9 cellular contexts compared by ENCODE assay signal in genomic region chr11:61964941-61965282, GRCh38. TPM values are rescaled to one million over a fixed set of nuclear protein-coding genes. Genes with fewer than 3 reads are reported as not detected.
DNase-seq lines count a peak whose midpoint lies in the region; ATAC-seq and TF ChIP-seq lines count a peak whose summit lies in the region.
"Had no signal": no experiment of that assay in that cellular context is flagged by ENCODE, and none has a peak within 500 bp of the region (broad histone marks: within the 10 kb centered on the region; RNA-seq: fewer than 3 reads in every experiment).

No MANE protein-coding gene starts in this region.

- 80% methylated on average over 2 of the region's 2 CpGs for WGBS in hepatocyte (ENCODE audit: low lambda C conversion rate, missing lambda C conversion rate)
- 53 to 61% (median 61%) methylated on average over 2 of the region's 2 CpGs for WGBS in spleen, 5 donors

- H3K4me2 ChIP-seq in GM23338, result peak overlapping the region; percentile 100; the same call in 1 of the 2 replicates
- peak overlapping the region; percentile 90 for H3K4me2 ChIP-seq in hepatocyte

- no peaks in the 10 kb centered on the region for H3K27me3 ChIP-seq in GM23338 (ENCODE audit: insufficient read depth)
- no peaks in the 10 kb centered on the region for H3K27me3 ChIP-seq in hepatocyte
- no peaks in the 10 kb centered on the region for H3K27me3 ChIP-seq in spleen (replicated peaks in 1 of 7)

- no peak for DNase-seq in GM23338 (ENCODE audit: low spot score)
- no peak for DNase-seq in hepatocyte (ENCODE audit: low spot score)
- no peak for DNase-seq in spleen
- no peak for DNase-seq in DMS53 treated with DMSO at 0.1 percent for 48 hours (lab: John Stamatoyannopoulos, UW; ENCODE audit: unreplicated experiment)
- DNase-seq: NCI-H526 treated with DMSO at 0.1 percent for 48 hours had no signal

- peak overlapping the region; percentile 100 for H3K4me3 ChIP-seq in GM23338
- peak overlapping the region; percentile 93 for H3K4me3 ChIP-seq in hepatocyte
- H3K4me3 ChIP-seq in spleen, result peak overlapping the region; percentile 77 to 100 (median 94)

- peaks cover 29% of the 10 kb centered on the region for H3K4me1 ChIP-seq in GM23338 (ENCODE audit: insufficient read depth)
- H3K4me1 ChIP-seq in hepatocyte (ENCODE audit: insufficient read depth), result peaks cover 38% of the 10 kb centered on the region
- peaks cover 32 to 89% (median 71%) of the 10 kb centered on the region in 6 donors for H3K4me1 ChIP-seq in spleen

- peaks cover 22% of the 10 kb centered on the region for H3K27me3 Mint-ChIP-seq in GM23338 (ENCODE audit: insufficient read depth, low read depth, poor library complexity)
- H3K27me3 Mint-ChIP-seq in activated T-helper 17 cell treated with anti-CD3 and anti-CD28 coated beads, Interleukin-2, amount 50 U/mL, for 72 hours, result no peaks in the 10 kb centered on the region

- no peaks in the 10 kb centered on the region for H3K9me3 ChIP-seq in hepatocyte (ENCODE audit: low read depth)
- H3K9me3 ChIP-seq in spleen, result no peaks in the 10 kb centered on the region

- peak overlapping the region; percentile 95 for H3K4me3 Mint-ChIP-seq in GM23338
- H3K4me3 Mint-ChIP-seq in activated T-helper 17 cell treated with anti-CD3 and anti-CD28 coated beads, Interleukin-2, amount 50 U/mL, for 72 hours, result peak overlapping the region; percentile 96

- TF ChIP-seq POLR2A in spleen (IDR thresholded peaks at IDR 0.05), result no peak

- H3K36me3 ChIP-seq in GM23338 (ENCODE audit: insufficient read depth), result peaks cover 27% of the 10 kb centered on the region
- no peaks in the 10 kb centered on the region for H3K36me3 ChIP-seq in hepatocyte (replicated peaks; ENCODE audit: insufficient read depth, low read depth)
- H3K36me3 ChIP-seq in spleen, result peaks cover 0 to 61% (median 18%) of the 10 kb centered on the region in 6 donors

- H3K27ac ChIP-seq in GM23338 (ENCODE audit: low read depth), result peak overlapping the region; percentile 50; the same call in 1 of the 2 replicates
- H3K27ac ChIP-seq in hepatocyte, result peak overlapping the region; percentile 98
- peak overlapping the region; percentile 94 to 100 (median 99) for H3K27ac ChIP-seq in spleen

- H4K20me1 ChIP-seq in GM23338 (replicated peaks; ENCODE audit: insufficient read depth) (peaks cover 32% of the 10 kb centered on the region), hepatocyte (ENCODE audit: insufficient read depth, poor library complexity, severe bottlenecking) (peaks cover 34% of the 10 kb centered on the region)

- peaks cover 2% of the 10 kb centered on the region; the same call in 2 of the 3 replicates for H3K9me3 Mint-ChIP-seq in GM23338
- no peaks in the 10 kb centered on the region for H3K9me3 Mint-ChIP-seq in activated T-helper 17 cell treated with anti-CD3 and anti-CD28 coated beads, Interleukin-2, amount 50 U/mL, for 72 hours

- H3K4me1 Mint-ChIP-seq in GM23338, result peaks cover 25% of the 10 kb centered on the region
- H3K4me1 Mint-ChIP-seq in activated T-helper 17 cell treated with anti-CD3 and anti-CD28 coated beads, Interleukin-2, amount 50 U/mL, for 72 hours, result peaks cover 39% of the 10 kb centered on the region

- intact Hi-C loops in spleen (cut with DNase I; ENCODE audit: low total_unique reads), result no loop called here

- H2AFZ ChIP-seq in GM23338, result no peak overlapping the region
- no peak overlapping the region for H2AFZ ChIP-seq in hepatocyte

- TF ChIP-seq CTCF in GM23338 (conservative IDR thresholded peaks at IDR 0.05; ENCODE audit: low read depth in 2 of 2) (no peak), hepatocyte (IDR thresholded peaks at IDR 0.05; ENCODE audit: poor library complexity) (no peak), spleen (IDR thresholded peaks at IDR 0.05 in 8 of 11, conservative IDR thresholded peaks at IDR 0.05 in 3 of 11) (no peak)

- H3K9me2 ChIP-seq in GM23338 (ENCODE audit: insufficient read depth) (no peaks in the 10 kb centered on the region), hepatocyte (replicated peaks; ENCODE audit: insufficient read depth) (no peaks in the 10 kb centered on the region)

- H3F3A ChIP-seq in GM23338 (replicated peaks; ENCODE audit: low read depth), result peaks cover 27% of the 10 kb centered on the region

- H3K79me2 ChIP-seq in GM23338 (replicated peaks; ENCODE audit: insufficient read depth) (peaks cover 43% of the 10 kb centered on the region), hepatocyte (peaks cover 48% of the 10 kb centered on the region)

- peaks cover 49% of the 10 kb centered on the region for H3K36me3 Mint-ChIP-seq in GM23338 (ENCODE audit: low read depth)
- peaks cover 42% of the 10 kb centered on the region for H3K36me3 Mint-ChIP-seq in activated T-helper 17 cell treated with anti-CD3 and anti-CD28 coated beads, Interleukin-2, amount 50 U/mL, for 72 hours (ENCODE audit: low read depth)

- no peak overlapping the region for H3K27ac Mint-ChIP-seq in GM23338
- H3K27ac Mint-ChIP-seq in activated T-helper 17 cell treated with anti-CD3 and anti-CD28 coated beads, Interleukin-2, amount 50 U/mL, for 72 hours, result peak overlapping the region; percentile 90

- no peak for ATAC-seq in GM23338
- no peak for ATAC-seq in activated T-helper 17 cell treated with anti-CD3 and anti-CD28 coated beads, Interleukin-2, amount 50 U/mL, for 72 hours (replicated peaks)
- ATAC-seq in HG03108 (IDR thresholded peaks at IDR 0.05; ENCODE audit: unreplicated experiment), result no peak
- no peak for ATAC-seq in GM21526 (IDR thresholded peaks at IDR 0.05; ENCODE audit: low FRiP score, unreplicated experiment)
- ATAC-seq in HG03159 (IDR thresholded peaks at IDR 0.05; ENCODE audit: unreplicated experiment), result no peak

TF ChIP-seq in GM23338, 12 proteins besides CTCF, POLR2A, EP300 and RAD21 (continues in another document):
- TF ChIP-seq POLR2AphosphoS5 (IDR thresholded peaks at IDR 0.05; ENCODE audit: low read depth) (no peak), ZNF331 (CRISPR knock-in tag; IDR thresholded peaks at IDR 0.05; ENCODE audit: low read depth) (no peak), ZNF114 (CRISPR knock-in tag; IDR thresholded peaks at IDR 0.05) (no peak), NANOG (IDR thresholded peaks at IDR 0.05; ENCODE audit: borderline replicate concordance) (no peak), REST (IDR thresholded peaks at IDR 0.05; ENCODE audit: unreplicated experiment) (no peak), JUNB (IDR thresholded peaks at IDR 0.05; ENCODE audit: unreplicated experiment) (no peak)

RNA-seq across cellular contexts. Expression of gene FTH1, which starts 2.5 kb away (rescaled TPM):
- 718 and 839 TPM in 2 replicates for total RNA-seq in GM23338 (2014; rRNA removed; shearing (Covaris generic))
- 2,531 and 2,750 TPM in 2 replicates for polyA plus RNA-seq in GM23338 (2016; fragmentation: Nextera tagmentation; extraction: Ambion mirVana)
- 1,000 to 10,000 TPM in 1 of 2 donors, 100 to 1,000 TPM in 1; 701 to 1,114 TPM for total RNA-seq in activated T-helper 17 cell treated with anti-CD3 and anti-CD28 coated beads, Interleukin-2, amount 50 U/mL, for 72 hours
- 1,071 and 1,519 TPM in 2 replicates for total RNA-seq in hepatocyte
- polyA plus RNA-seq in hepatocyte, result 8,379 and 8,694 TPM in 2 replicates
- total RNA-seq in spleen, result 1,000 to 10,000 TPM; 1,915 to 2,864 (median 2,469) TPM
- polyA plus RNA-seq in spleen, result 1,000 to 10,000 TPM; 2,005 to 3,321 (median 2,533) TPM

RNA-seq across cellular contexts. Expression of gene BEST1, which starts 14.8 kb away (rescaled TPM):
- 0.35 and 0.89 TPM in 2 replicates for total RNA-seq in GM23338 (2014; rRNA removed; shearing (Covaris generic))
- polyA plus RNA-seq in GM23338 (2016; fragmentation: Nextera tagmentation; extraction: Ambion mirVana) (0.44 and 0.75 TPM in 2 replicates), hepatocyte (5.7 and 6.9 TPM in 2 replicates), spleen (1 to 10 TPM; 2.6 to 4.3 (median 3.0) TPM)
- total RNA-seq in activated T-helper 17 cell treated with anti-CD3 and anti-CD28 coated beads, Interleukin-2, amount 50 U/mL, for 72 hours, result under 1 TPM; 0.05 to 0.24 TPM
- total RNA-seq in hepatocyte (3.5 and 4.7 TPM in 2 replicates), spleen (10 to 100 TPM in 5 of 7 donors, 1 to 10 TPM in 2; 6.8 to 20.4 (median 12.3) TPM)

RNA-seq across cellular contexts. Expression of gene RAB3IL1, which starts 47.5 kb away (rescaled TPM):
- total RNA-seq in GM23338 (2014; rRNA removed; shearing (Covaris generic)), result 2.7 and 4.0 TPM in 2 replicates
- 3.4 and 3.9 TPM in 2 replicates for polyA plus RNA-seq in GM23338 (2016; fragmentation: Nextera tagmentation; extraction: Ambion mirVana)
- total RNA-seq in activated T-helper 17 cell treated with anti-CD3 and anti-CD28 coated beads, Interleukin-2, amount 50 U/mL, for 72 hours, result not detected
- total RNA-seq in hepatocyte, result 9.1 and 10.8 TPM in 2 replicates
- 15.4 and 18.6 TPM in 2 replicates for polyA plus RNA-seq in hepatocyte
- total RNA-seq in spleen, result 10 to 100 TPM; 34.3 to 57.1 (median 39.5) TPM
- polyA plus RNA-seq in spleen, result 10 to 100 TPM in 2 of 3 donors, 1 to 10 TPM in 1; 6.5 to 17.6 (median 14.1) TPM
